ENCODE assay signal across 8 cellular contexts in genomic region chr1:178093150-178093957, GRCh38. TPM values are rescaled to one million over a fixed set of nuclear protein-coding genes. Genes with fewer than 3 reads are reported as not detected.
A peak's percentile ranks its signal among the peaks of the same experiment; 100 is the strongest.
DNase-seq lines count a peak whose midpoint lies in the region; ATAC-seq and TF ChIP-seq lines count a peak whose summit lies in the region.

No MANE protein-coding gene starts in this region.

- H3K36me3 ChIP-seq in mesenchymal stem cell (ENCODE audit: control insufficient read depth in 1 of 2, insufficient read depth in 2 of 2, low read depth in 1 of 2, low read length in 2 of 2): peaks cover 0 to 4% of the 10 kb centered on the region in 2 experiments

- H3K4me2 ChIP-seq in mesenchymal stem cell (ENCODE audit: low read length, poor library complexity, severe bottlenecking): peak overlapping the region; percentile 88

- no peaks in the 10 kb centered on the region for H3K9me3 ChIP-seq in mesenchymal stem cell (ENCODE audit: control insufficient read depth, low read length)

- H2AK5ac ChIP-seq in mesenchymal stem cell (ENCODE audit: low read length, severe bottlenecking): no peak overlapping the region

- H3K4me1 ChIP-seq in mesenchymal stem cell (ENCODE audit: control insufficient read depth, insufficient read depth, low read depth, low read length): no peaks in the 10 kb centered on the region

- H4K8ac ChIP-seq in mesenchymal stem cell (ENCODE audit: low read length): peak overlapping the region; percentile 89

- H4K91ac ChIP-seq in mesenchymal stem cell (ENCODE audit: low read length): peak overlapping the region; percentile 89

- H3K18ac ChIP-seq in mesenchymal stem cell (ENCODE audit: low read depth in 1 of 2, low read length in 2 of 2): peak overlapping the region; percentile 97 to 98

- H3K23ac ChIP-seq in mesenchymal stem cell (ENCODE audit: low read length in 2 of 2): no peak overlapping the region

- H3K9ac ChIP-seq in mesenchymal stem cell (ENCODE audit: low read length): peak overlapping the region; percentile 91

- TF ChIP-seq CTCF in AG10803 (conservative IDR thresholded peaks at IDR 0.05; ENCODE audit: low read length) (peak; percentile 18; the same call in 1 of the 2 replicates), epithelial cell of esophagus (IDR thresholded peaks at IDR 0.05; ENCODE audit: insufficient read depth, low read depth, low read length, missing control alignments) (peak; percentile 17)

- H3K14ac ChIP-seq in mesenchymal stem cell (ENCODE audit: low read length in 2 of 2): peak overlapping the region in 1 of 2 experiments; percentile 96

- WGBS in mesenchymal stem cell: under 1% methylated on average over 18 of the region's 53 CpGs

- peaks cover 7% of the 10 kb centered on the region for H3K79me1 ChIP-seq in mesenchymal stem cell (replicated peaks; ENCODE audit: low read length, poor library complexity, severe bottlenecking)

- peak overlapping the region; percentile 84 for H2BK12ac ChIP-seq in mesenchymal stem cell (ENCODE audit: low read length in 2 of 2)

- peak overlapping the region; percentile 98 for H2AFZ ChIP-seq in mesenchymal stem cell (ENCODE audit: low read depth, low read length)

- peak overlapping the region; percentile 15 for H2BK5ac ChIP-seq in mesenchymal stem cell (ENCODE audit: low read depth, low read length, poor library complexity, severe bottlenecking)

- H2BK15ac ChIP-seq in mesenchymal stem cell (ENCODE audit: low read depth, poor library complexity, severe bottlenecking): peak overlapping the region; percentile 89

- no peaks in the 10 kb centered on the region for H3K27me3 ChIP-seq in mesenchymal stem cell (ENCODE audit: control insufficient read depth in 1 of 2, insufficient read depth in 1 of 2, low read length in 2 of 2)

- ATAC-seq in GM18907 (IDR thresholded peaks at IDR 0.05; ENCODE audit: unreplicated experiment) (peak; percentile 92), HG03103 (IDR thresholded peaks at IDR 0.05; ENCODE audit: low read depth, unreplicated experiment) (peak; percentile 72)

- peak overlapping the region; percentile 92 for H3K27ac ChIP-seq in mesenchymal stem cell (ENCODE audit: low read length, poor library complexity, severe bottlenecking)

- peak overlapping the region; percentile 82 for H2BK120ac ChIP-seq in mesenchymal stem cell (ENCODE audit: low read depth, low read length)

- DNase-seq in AG10803 (ENCODE audit: low read depth) (peak; percentile 97), NCI-H2196 treated with DMSO at 0.1 percent for 48 hours (lab: John Stamatoyannopoulos, UW; ENCODE audit: unreplicated experiment) (peak; percentile 44), epithelial cell of esophagus (ENCODE audit: low read depth) (peak; percentile 98), mesenchymal stem cell (peak; percentile 98)
- DNase-seq in activated CD4-positive, alpha-beta T cell treated with anti-CD3 and anti-CD28 coated beads, Interleukin-2, amount 50 U/mL, for 1 hour: peak; percentile 18
- peak; percentile 3 for DNase-seq in stimulated activated CD8-positive, alpha-beta memory T cell treated with anti-CD3 and anti-CD28 coated beads, Interleukin-12 subunit alpha, Interleukin-12 subunit beta, amount 100 ng/mL, for 4 hours (ENCODE audit: low read depth)

- H3K4me3 ChIP-seq in AG10803 (ENCODE audit: low read length): peak overlapping the region; percentile 89
- peak overlapping the region; percentile 90 for H3K4me3 ChIP-seq in epithelial cell of esophagus (ENCODE audit: low read length)
- peak overlapping the region; percentile 85 to 97 for H3K4me3 ChIP-seq in mesenchymal stem cell (ENCODE audit: insufficient read depth in 1 of 2, low read depth in 1 of 2, low read length in 2 of 2)

- H3K4ac ChIP-seq in mesenchymal stem cell (ENCODE audit: low read depth in 1 of 2, low read length in 2 of 2): peak overlapping the region in 1 of 2 experiments; percentile 78

RNA-seq across cellular contexts. Expression of gene RASAL2, which starts 0.6 kb away (rescaled TPM):
- 8.5 TPM for polyA plus RNA-seq in mesenchymal stem cell (2013, experiment 1 of 2)
- polyA plus RNA-seq in mesenchymal stem cell (2013, experiment 2 of 2): 7.6 TPM

Comparison
In these comparisons a context has a peak if more than half of its experiments do, and no peak if none do; other contexts are left out.
1. Peak in every context shown above with its lines: DNase-seq, ATAC-seq, H3K4me3 ChIP-seq and H3K27ac ChIP-seq.
2. DNase-seq: peak in every context shown above with its lines; median percentile 98 in epithelial cell of esophagus; 98 in mesenchymal stem cell; 97 in AG10803; 44 in NCI-H2196 treated with DMSO at 0.1 percent for 48 hours; 18 in activated CD4-positive, alpha-beta T cell treated with anti-CD3 and anti-CD28 coated beads, Interleukin-2, amount 50 U/mL, for 1 hour; 3 in stimulated activated CD8-positive, alpha-beta memory T cell treated with anti-CD3 and anti-CD28 coated beads, Interleukin-12 subunit alpha, Interleukin-12 subunit beta, amount 100 ng/mL, for 4 hours.